Comparison of ENCODE assay signal across 26 cellular contexts in genomic region chr5:156505101-156505500, GRCh38.
"Had no signal": no experiment of that assay in that cellular context is flagged by ENCODE, and none has a peak within 500 bp of the region (broad histone marks: within the 10 kb centered on the region; RNA-seq: fewer than 3 reads in every experiment).

No MANE protein-coding gene starts in this region.

- H3K79me2 ChIP-seq: parathyroid adenoma had no signal

- H3K4me1 ChIP-seq: breast epithelium, colonic mucosa, left lung, lower lobe of right lung, vagina had no signal

- H3K27me3 ChIP-seq: breast epithelium, colonic mucosa, left lung, sigmoid colon, vagina had no signal

- H3K27ac ChIP-seq: breast epithelium, colonic mucosa, left lung, lower lobe of right lung, parathyroid adenoma, psoas muscle, sigmoid colon, vagina had no signal

- FAIRE-seq: endometrium, frontal cortex, islet of Langerhans, small intestine had no signal

- DNase-seq: activated CD4-positive, alpha-beta T cell treated with anti-CD3 and anti-CD28 coated beads for 36 hours; activated CD4-positive, CD25-positive, alpha-beta regulatory T cell; activated CD8-positive, alpha-beta memory T cell treated with anti-CD3 and anti-CD28 coated beads, Interleukin-2, amount 10 ng/mL, durations not matched to agents 7 days and 5 days; activated CD8-positive, alpha-beta T cell treated with anti-CD3 and anti-CD28 coated beads, Interleukin-2, amount 10 ng/mL, durations not matched to agents 7 days and 5 days; activated naive CD4-positive, alpha-beta T cell; activated T-cell treated with anti-CD3 and anti-CD28 coated beads for 4 hours; activated T-cell treated with anti-CD3 and anti-CD28 coated beads, Interleukin-2, amount 50 U/mL, for 72 hours; central memory CD4-positive, alpha-beta T cell; colonic mucosa; effector CD8-positive, alpha-beta T cell; left lung; lower lobe of right lung; mesenchymal stem cell; naive thymus-derived CD8-positive, alpha-beta T cell; nucleus accumbens; psoas muscle; sigmoid colon; small intestine; stimulated activated CD4-positive, alpha-beta T cell treated with anti-CD3 and anti-CD28 coated beads, Interleukin-4, amount 100 ng/mL, for 24 hours had no signal

- H3K9me3 ChIP-seq: breast epithelium, colonic mucosa, left lung, lower lobe of right lung, psoas muscle, sigmoid colon, vagina had no signal

- H3K36me3 ChIP-seq: breast epithelium, colonic mucosa, left lung, lower lobe of right lung, sigmoid colon, vagina had no signal

- ATAC-seq: activated CD4-positive, alpha-beta T cell treated with anti-CD3 and anti-CD28 coated beads for 36 hours; activated CD8-positive, alpha-beta memory T cell treated with anti-CD3 and anti-CD28 coated beads, Interleukin-2, amount 10 ng/mL, durations not matched to agents 7 days and 5 days; activated CD8-positive, alpha-beta T cell treated with anti-CD3 and anti-CD28 coated beads, Interleukin-2, amount 10 ng/mL, durations not matched to agents 7 days and 5 days; activated naive CD4-positive, alpha-beta T cell treated with anti-CD3 and anti-CD28 coated beads, Interleukin-2, amount 50 U/mL, for 72 hours; activated T-cell treated with anti-CD3 and anti-CD28 coated beads, Interleukin-2, amount 50 U/mL, for 72 hours; left lung; lower lobe of right lung; naive thymus-derived CD8-positive, alpha-beta T cell; psoas muscle had no signal

- H2AFZ ChIP-seq: parathyroid adenoma had no signal

- H3K9ac ChIP-seq: parathyroid adenoma had no signal

- H3K4me3 ChIP-seq: breast epithelium, colonic mucosa, left lung, lower lobe of right lung, psoas muscle, sigmoid colon, vagina had no signal
